ENCODE assay signal across 1 cellular context in the genomic region with DNA sequence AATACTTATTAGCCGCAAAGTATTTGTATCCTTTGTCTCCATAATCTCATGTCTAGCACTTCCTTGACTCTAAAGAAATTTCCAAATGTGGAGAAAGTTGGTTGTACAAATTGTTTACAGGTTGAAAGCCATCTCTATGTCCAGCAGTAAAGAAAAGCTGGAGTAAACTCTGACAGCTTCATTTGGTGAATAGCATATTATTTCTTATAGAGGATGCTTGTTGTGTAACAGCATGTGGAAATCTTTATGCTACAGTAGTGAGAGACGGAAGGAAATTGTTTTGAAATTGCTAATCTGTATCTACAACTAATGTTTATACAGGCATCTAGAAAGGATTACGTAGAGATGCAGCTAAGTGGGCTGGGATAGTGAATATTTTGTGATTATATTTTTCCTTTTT.
TF ChIP-seq lines count a peak whose summit lies in the region.

No MANE protein-coding gene starts in this region.

TF ChIP-seq in endothelial cell of umbilical vein, 7 proteins besides CTCF, POLR2A, EP300 and RAD21:
- TF ChIP-seq POLR2AphosphoS5 (IDR thresholded peaks at IDR 0.05; ENCODE audit: insufficient read depth, low read depth, low read length) = peak; percentile 26
- TF ChIP-seq JUN (IDR thresholded peaks at IDR 0.05; ENCODE audit: borderline replicate concordance, insufficient read depth, insufficient read length, low read depth) = peak; percentile 82
- no peak for TF ChIP-seq MYC (IDR thresholded peaks at IDR 0.05; ENCODE audit: low read depth, low read length)
- peak; percentile 78 for TF ChIP-seq GATA2 (IDR thresholded peaks at IDR 0.05; ENCODE audit: insufficient read depth, insufficient read length, low read depth, low read length)
